Comparison of ENCODE assay signal across 10 cellular contexts in the genomic region with DNA sequence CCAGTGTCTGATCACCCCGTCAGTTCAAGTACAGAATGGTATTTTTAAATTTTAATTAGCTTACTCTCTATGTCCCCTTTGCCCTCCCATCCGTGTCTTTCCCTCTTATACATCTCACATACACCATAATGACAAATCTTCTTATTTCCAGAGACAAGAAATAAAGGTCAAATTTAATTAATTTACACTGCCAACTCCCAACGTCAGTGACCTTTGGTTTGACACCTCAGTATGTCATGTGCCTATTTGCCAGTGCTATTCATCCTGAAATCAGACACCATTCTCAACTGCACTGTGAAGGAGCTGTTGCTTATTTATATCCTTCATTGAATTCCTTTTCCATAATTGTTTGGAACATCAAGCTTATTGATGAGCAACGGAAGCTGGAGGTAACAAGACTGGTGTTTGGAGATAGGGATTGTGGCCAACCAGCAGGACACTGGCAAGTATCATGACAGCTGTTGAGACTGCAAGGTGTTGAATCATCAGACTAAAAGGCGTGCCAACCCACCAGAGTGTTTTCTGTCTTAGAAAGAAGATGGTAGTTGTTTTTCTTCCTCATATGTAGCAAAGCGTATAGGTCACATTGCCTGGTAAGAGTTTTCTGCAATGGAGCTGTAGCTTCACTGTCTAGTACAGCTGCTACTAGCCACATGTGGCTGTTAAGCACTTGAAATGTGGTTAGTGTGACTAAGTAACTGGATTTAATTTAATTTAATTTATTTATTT. TPM values are rescaled to one million over a fixed set of nuclear protein-coding genes. Genes with fewer than 3 reads are reported as not detected.
DNase-seq lines count a peak whose midpoint lies in the region; ATAC-seq and TF ChIP-seq lines count a peak whose summit lies in the region.
"Had no signal": no experiment of that assay in that cellular context is flagged by ENCODE, and none has a peak within 500 bp of the region (broad histone marks: within the 10 kb centered on the region; RNA-seq: fewer than 3 reads in every experiment).

No MANE protein-coding gene starts in this region.

- no peak overlapping the region for H3K4me2 ChIP-seq in mammary epithelial cell (ENCODE audit: insufficient read depth, low read depth, low read length)

- H3K27me3 ChIP-seq in mammary epithelial cell (ENCODE audit: insufficient read depth, low read length) (no peaks in the 10 kb centered on the region), left lung (no peaks in the 10 kb centered on the region), thoracic aorta (replicated peaks; ENCODE audit: insufficient read depth) (no peaks in the 10 kb centered on the region)

- H3K36me3 ChIP-seq in mammary epithelial cell (ENCODE audit: insufficient read depth, low read length) (peaks cover 4% of the 10 kb centered on the region), left lung (peaks cover 0 to 60% of the 10 kb centered on the region in 2 donors), thoracic aorta (peaks cover 9% of the 10 kb centered on the region)

- H4K20me1 ChIP-seq in mammary epithelial cell (ENCODE audit: insufficient read depth, low read length): no peaks in the 10 kb centered on the region

- peaks cover 5% of the 10 kb centered on the region for H3K4me1 ChIP-seq in mammary epithelial cell (ENCODE audit: insufficient read depth, low read length)
- H3K4me1 ChIP-seq in left lung: peaks cover 31 to 53% of the 10 kb centered on the region in 2 donors
- peaks cover 27 to 47% of the 10 kb centered on the region in 2 donors for H3K4me1 ChIP-seq in thoracic aorta (ENCODE audit: control insufficient read depth in 1 of 2, low read depth in 2 of 2)

- H3K4me3 ChIP-seq in mammary epithelial cell (replicated peaks in 1 of 3; ENCODE audit: insufficient read depth in 1 of 3, low read depth in 2 of 3, low read length in 3 of 3) (no peak overlapping the region), left lung (no peak overlapping the region), thoracic aorta (no peak overlapping the region)

- H3K9me3 ChIP-seq in mammary epithelial cell (replicated peaks; ENCODE audit: insufficient read depth, low read length): no peaks in the 10 kb centered on the region
- no peaks in the 10 kb centered on the region for H3K9me3 ChIP-seq in left lung
- H3K9me3 ChIP-seq in thoracic aorta: no peaks in the 10 kb centered on the region

- TSS peak; percentile 15 for BruUV-seq in mammary epithelial cell (replicated peaks; lab: Mats Ljungman, UMichigan)

- in situ Hi-C loops in mammary epithelial cell (cut with MboI; ENCODE audit: low sequenced_read_pairs in 2 of 2): no loop called here

- no peak overlapping the region for H3K9ac ChIP-seq in mammary epithelial cell (ENCODE audit: insufficient read depth, low read length)

- no peak overlapping the region for H2AFZ ChIP-seq in mammary epithelial cell (ENCODE audit: low read depth, low read length)

- no peak for TF ChIP-seq CTCF in mammary epithelial cell (conservative IDR thresholded peaks at IDR 0.05 in 1 of 2, IDR thresholded peaks at IDR 0.05 in 1 of 2; ENCODE audit: extremely low read depth in 1 of 2, insufficient read depth in 1 of 2, low read depth in 1 of 2, low read length in 2 of 2)
- no peak for TF ChIP-seq CTCF in left lung (IDR thresholded peaks at IDR 0.05)
- TF ChIP-seq CTCF in thoracic aorta (IDR thresholded peaks at IDR 0.05): no peak

- H3K27ac ChIP-seq in mammary epithelial cell (ENCODE audit: insufficient read depth, low read depth, low read length) (no peak overlapping the region), left lung (peak overlapping the region; percentile 82 to 90), thoracic aorta (peak overlapping the region; percentile 83 to 86)

- DNase-seq in NCI-H2029 (lab: John Stamatoyannopoulos, UW) (peak; percentile 20), NCI-H2029 treated with DMSO at 0.1 percent for 48 hours (lab: John Stamatoyannopoulos, UW) (no peak), mammary epithelial cell (no peak), left lung (no peak), thoracic aorta (ENCODE audit: low spot score) (no peak), midbrain (lab: John Stamatoyannopoulos, UW) (no peak), NAMALWA (ENCODE audit: low spot score) (no peak), NCI-H1092 treated with DMSO at 0.1 percent for 48 hours (lab: John Stamatoyannopoulos, UW) (no peak)
- DNase-seq: 8988T, NCI-H526 had no signal

- intact Hi-C loops in mammary epithelial cell (cut with micrococcal nuclease): no loop called here
- intact Hi-C loops in left lung (cut with DNase I): no loop called here

- dilution Hi-C loops in mammary epithelial cell (cut with HindIII; ENCODE audit: low sequenced_read_pairs): no loop called here

- no peak for ATAC-seq in left lung
- ATAC-seq in thoracic aorta (ENCODE audit: insufficient number of reproducible peaks, low FRiP score, low read depth): no peak

- CTCF ChIA-PET in mammary epithelial cell (lab: Charles Lee; ENCODE audit: low non-redundant PET): no interaction called here

- peaks cover 17% of the 10 kb centered on the region for H3K79me2 ChIP-seq in mammary epithelial cell (ENCODE audit: insufficient read depth, low read length)

- WGBS in mammary epithelial cell (ENCODE audit: low coverage, missing lambda C conversion rate): 96% methylated on average over 6 of the region's 6 CpGs

RNA-seq across cellular contexts. Expression of a gene that starts 12.5 kb away (rescaled TPM):
- total RNA-seq in mammary epithelial cell: 100 to 1,000 TPM in 1 of 2 donors, 10 to 100 TPM in 1; 51.7 to 104 TPM
- polyA plus RNA-seq in mammary epithelial cell: 36.1 TPM
- polyA minus RNA-seq in mammary epithelial cell: 60.8 TPM
- 100 to 1,000 TPM; 116 to 128 TPM for total RNA-seq in left lung
- total RNA-seq in thoracic aorta: 100 to 1,000 TPM; 122 to 192 TPM

RNA-seq across cellular contexts. Expression of a gene that starts 26.3 kb away (rescaled TPM):
- total RNA-seq in mammary epithelial cell (not detected), left lung (1 to 10 TPM in 1 of 2 donors, under 1 TPM in 1; 0.35 to 1.3 TPM), thoracic aorta (not detected)
- not detected for polyA plus RNA-seq in mammary epithelial cell
- not detected for polyA minus RNA-seq in mammary epithelial cell

RNA-seq across cellular contexts. Expression of a gene that starts 49.3 kb away (rescaled TPM):
- total RNA-seq in mammary epithelial cell (10 to 100 TPM; 58.5 to 79.1 TPM), left lung (10 to 100 TPM; 56.6 to 83.3 TPM), thoracic aorta (10 to 100 TPM; 43.2 to 54.7 TPM)
- polyA plus RNA-seq in mammary epithelial cell: 613 TPM
- 217 TPM for polyA minus RNA-seq in mammary epithelial cell
